9 cellular contexts compared by ENCODE assay signal in genomic region chr2:19538411-19538963, GRCh38.
DNase-seq lines count a peak whose midpoint lies in the region; ATAC-seq and TF ChIP-seq lines count a peak whose summit lies in the region.
"Had no signal": no experiment of that assay in that cellular context is flagged by ENCODE, and none has a peak within 500 bp of the region (broad histone marks: within the 10 kb centered on the region; RNA-seq: fewer than 3 reads in every experiment).

No MANE protein-coding gene starts in this region.

- no peaks in the 10 kb centered on the region for H3K27me3 Mint-ChIP-seq in activated T-helper 17 cell treated with anti-CD3 and anti-CD28 coated beads, Interleukin-2, amount 50 U/mL, for 72 hours

- ATAC-seq in HG02798 (IDR thresholded peaks at IDR 0.05; ENCODE audit: poor library complexity, unreplicated experiment) (peak; percentile 41), HG03442 (IDR thresholded peaks at IDR 0.05; ENCODE audit: unreplicated experiment) (no peak)
- peak; percentile 24 for ATAC-seq in activated T-helper 17 cell treated with anti-CD3 and anti-CD28 coated beads, Interleukin-2, amount 50 U/mL, for 72 hours (replicated peaks)
- no peak for ATAC-seq in stimulated activated effector memory CD8-positive, alpha-beta T cell treated with anti-CD3 and anti-CD28 coated beads, Interleukin-12 subunit alpha, Interleukin-12 subunit beta, amount 100 ng/mL, for 72 hours

- no peak overlapping the region for H3K27ac Mint-ChIP-seq in activated T-helper 17 cell treated with anti-CD3 and anti-CD28 coated beads, Interleukin-2, amount 50 U/mL, for 72 hours
- H3K27ac Mint-ChIP-seq in stimulated activated effector memory CD8-positive, alpha-beta T cell treated with anti-CD3 and anti-CD28 coated beads, Interleukin-12 subunit alpha, Interleukin-12 subunit beta, amount 100 ng/mL, for 72 hours: no peak overlapping the region

- H3K4me1 ChIP-seq in left ventricle myocardium inferior (peaks cover 8% of the 10 kb centered on the region), suprapubic skin (peaks cover 20% of the 10 kb centered on the region)

- H3K4me3 ChIP-seq in left ventricle myocardium inferior (no peak overlapping the region), suprapubic skin (no peak overlapping the region)

- no peaks in the 10 kb centered on the region for H3K9me3 ChIP-seq in left ventricle myocardium inferior (replicated peaks)
- H3K9me3 ChIP-seq in suprapubic skin: no peaks in the 10 kb centered on the region

- WGBS in suprapubic skin: 34% methylated on average over 7 of the region's 7 CpGs

- H3K36me3 Mint-ChIP-seq in activated T-helper 17 cell treated with anti-CD3 and anti-CD28 coated beads, Interleukin-2, amount 50 U/mL, for 72 hours (ENCODE audit: low read depth): no peaks in the 10 kb centered on the region
- no peaks in the 10 kb centered on the region for H3K36me3 Mint-ChIP-seq in stimulated activated effector memory CD8-positive, alpha-beta T cell treated with anti-CD3 and anti-CD28 coated beads, Interleukin-12 subunit alpha, Interleukin-12 subunit beta, amount 100 ng/mL, for 72 hours

- H3K27me3 ChIP-seq in left ventricle myocardium inferior (ENCODE audit: low read depth) (no peaks in the 10 kb centered on the region), suprapubic skin (no peaks in the 10 kb centered on the region)

- intact Hi-C loops in left ventricle myocardium inferior (cut with micrococcal nuclease): no loop called here

- TF ChIP-seq CTCF in left ventricle myocardium inferior (IDR thresholded peaks at IDR 0.05; ENCODE audit: borderline replicate concordance) (no peak), suprapubic skin (IDR thresholded peaks at IDR 0.05) (no peak)

- TF ChIP-seq EP300 in suprapubic skin (IDR thresholded peaks at IDR 0.05): no peak

- no peaks in the 10 kb centered on the region for H3K4me1 Mint-ChIP-seq in activated T-helper 17 cell treated with anti-CD3 and anti-CD28 coated beads, Interleukin-2, amount 50 U/mL, for 72 hours
- no peaks in the 10 kb centered on the region for H3K4me1 Mint-ChIP-seq in stimulated activated effector memory CD8-positive, alpha-beta T cell treated with anti-CD3 and anti-CD28 coated beads, Interleukin-12 subunit alpha, Interleukin-12 subunit beta, amount 100 ng/mL, for 72 hours

- TF ChIP-seq POLR2A in suprapubic skin (IDR thresholded peaks at IDR 0.05): no peak

- H3K4me3 Mint-ChIP-seq in activated T-helper 17 cell treated with anti-CD3 and anti-CD28 coated beads, Interleukin-2, amount 50 U/mL, for 72 hours: no peak overlapping the region
- H3K4me3 Mint-ChIP-seq in stimulated activated effector memory CD8-positive, alpha-beta T cell treated with anti-CD3 and anti-CD28 coated beads, Interleukin-12 subunit alpha, Interleukin-12 subunit beta, amount 100 ng/mL, for 72 hours: no peak overlapping the region

- H3K27ac ChIP-seq in left ventricle myocardium inferior (replicated peaks) (peak overlapping the region; percentile 57), suprapubic skin (peak overlapping the region; percentile 57)

- no peak for DNase-seq in left ventricle myocardium inferior
- DNase-seq in suprapubic skin (ENCODE audit: low spot score in 2 of 2): no peak
- no peak for DNase-seq in NCI-H446 treated with DMSO at 0.1 percent for 48 hours (lab: John Stamatoyannopoulos, UW)
- DNase-seq in stimulated activated effector memory CD8-positive, alpha-beta T cell treated with anti-CD3 and anti-CD28 coated beads, Interleukin-12 subunit alpha, Interleukin-12 subunit beta, amount 100 ng/mL, for 72 hours (ENCODE audit: low spot score in 2 of 2): no peak
- no peak for DNase-seq in activated effector memory CD4-positive, alpha-beta T cell treated with Interleukin-2 at 50 U/mL for 16 hours
- DNase-seq: activated T-cell treated with anti-CD3 and anti-CD28 coated beads, Interleukin-2, amount 50 U/mL, for 1 hour had no signal

- H3K36me3 ChIP-seq in left ventricle myocardium inferior (no peaks in the 10 kb centered on the region), suprapubic skin (no peaks in the 10 kb centered on the region)

- no peaks in the 10 kb centered on the region for H3K9me3 Mint-ChIP-seq in activated T-helper 17 cell treated with anti-CD3 and anti-CD28 coated beads, Interleukin-2, amount 50 U/mL, for 72 hours
- H3K9me3 Mint-ChIP-seq in stimulated activated effector memory CD8-positive, alpha-beta T cell treated with anti-CD3 and anti-CD28 coated beads, Interleukin-12 subunit alpha, Interleukin-12 subunit beta, amount 100 ng/mL, for 72 hours: no peaks in the 10 kb centered on the region

Comparison
In these comparisons a context has a peak if more than half of its experiments do, and no peak if none do; other contexts are left out.
1. ATAC-seq: peak in HG02798 (single experiment) and activated T-helper 17 cell treated with anti-CD3 and anti-CD28 coated beads, Interleukin-2, amount 50 U/mL, for 72 hours (single experiment); none in stimulated activated effector memory CD8-positive, alpha-beta T cell treated with anti-CD3 and anti-CD28 coated beads, Interleukin-12 subunit alpha, Interleukin-12 subunit beta, amount 100 ng/mL, for 72 hours (single experiment) and HG03442 (single experiment).